In the genomic region with DNA sequence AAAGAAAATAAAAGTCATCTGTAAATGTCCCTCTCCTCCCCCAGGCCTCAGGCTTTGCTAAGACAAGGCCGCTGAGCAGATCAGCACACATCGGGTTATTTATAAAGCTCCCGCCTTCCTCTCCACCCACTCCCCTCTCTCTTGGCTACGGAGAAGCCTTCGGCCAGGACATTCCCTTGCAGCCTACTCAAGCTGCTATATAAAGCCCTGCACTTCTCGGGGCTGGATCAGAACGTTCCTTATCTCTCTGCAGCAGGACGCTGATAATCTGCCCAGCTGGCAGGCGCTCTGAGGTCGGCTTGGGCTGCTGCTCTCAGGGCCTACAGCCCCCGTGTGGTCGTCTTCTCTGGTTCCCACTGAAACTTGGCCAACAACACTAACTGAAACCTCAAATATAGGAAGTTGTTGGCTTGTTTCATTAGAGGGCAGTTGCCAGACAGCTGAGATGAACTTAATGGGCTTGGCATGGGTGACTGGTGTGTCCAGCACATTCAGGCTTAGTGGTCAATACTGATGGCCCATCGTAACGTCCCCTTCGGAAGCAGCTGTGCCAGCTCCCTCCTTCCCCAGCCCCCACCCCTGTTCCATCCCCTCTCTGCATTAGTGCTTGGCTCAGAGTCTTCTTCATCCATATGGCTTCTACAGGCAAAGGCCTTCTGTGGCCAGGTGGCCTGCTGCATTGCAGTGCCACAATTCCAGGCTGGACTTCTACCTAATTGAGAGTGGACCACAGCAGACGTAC, we compare ENCODE assay signal across 9 cellular contexts.
DNase-seq lines count a peak whose midpoint lies in the region; ATAC-seq, FAIRE-seq and TF ChIP-seq lines count a peak whose summit lies in the region.
"Had no signal": no experiment of that assay in that cellular context is flagged by ENCODE, and none has a peak within 500 bp of the region (broad histone marks: within the 10 kb centered on the region; RNA-seq: fewer than 3 reads in every experiment).

No MANE protein-coding gene starts in this region.

- peaks cover 10% of the 10 kb centered on the region for H3F3A ChIP-seq in smooth muscle cell (ENCODE audit: low read depth)

- H3K9me3 Mint-ChIP-seq in immature natural killer cell: peaks cover 0 to 1% (median 0%) of the 10 kb centered on the region in 6 donors

- H3K4me1 ChIP-seq in hepatocyte (ENCODE audit: insufficient read depth) (peaks cover 15% of the 10 kb centered on the region), smooth muscle cell (ENCODE audit: low read depth) (peaks cover 6% of the 10 kb centered on the region)

- H3K27ac ChIP-seq in hepatocyte (peak overlapping the region; percentile 40), smooth muscle cell (ENCODE audit: low read depth) (peak overlapping the region; percentile 68)

- peak overlapping the region in 1 of 5 donors; percentile 26 for H3K4me3 Mint-ChIP-seq in immature natural killer cell

- peak; percentile 76 for ATAC-seq in GM21360 (IDR thresholded peaks at IDR 0.05; ENCODE audit: unreplicated experiment)
- peak; percentile 38 for ATAC-seq in HG03558 (IDR thresholded peaks at IDR 0.05; ENCODE audit: extremely low read depth, unreplicated experiment)

- peaks cover 49 to 55% of the 10 kb centered on the region in 2 donors for H3K4me1 Mint-ChIP-seq in immature natural killer cell

- H3K36me3 ChIP-seq in hepatocyte (replicated peaks; ENCODE audit: insufficient read depth, low read depth) (no peaks in the 10 kb centered on the region), smooth muscle cell (ENCODE audit: low read depth) (no peaks in the 10 kb centered on the region)

- TF ChIP-seq CTCF in D721Med (IDR thresholded peaks at IDR 0.05; ENCODE audit: insufficient read depth, missing control alignments) (peak; percentile 33), hepatocyte (IDR thresholded peaks at IDR 0.05; ENCODE audit: poor library complexity) (peak; percentile 37), smooth muscle cell (IDR thresholded peaks at IDR 0.05; ENCODE audit: borderline replicate concordance, insufficient read depth, poor library complexity, severe bottlenecking) (peak; percentile 29)

- H2AFZ ChIP-seq in hepatocyte: peak overlapping the region; percentile 16
- no peak overlapping the region for H2AFZ ChIP-seq in smooth muscle cell (ENCODE audit: low read depth)

- H3K9me2 ChIP-seq in hepatocyte (replicated peaks; ENCODE audit: insufficient read depth): no peaks in the 10 kb centered on the region

- H3K27ac Mint-ChIP-seq in immature natural killer cell: peak overlapping the region in 1 of 6 donors; percentile 46

- H3K36me3 Mint-ChIP-seq in immature natural killer cell: peaks cover 0 to 3% (median 0%) of the 10 kb centered on the region in 3 donors

- 28% methylated on average over 16 of the region's 16 CpGs for WGBS in hepatocyte (ENCODE audit: low lambda C conversion rate, missing lambda C conversion rate)
- 22% methylated on average over 16 of the region's 16 CpGs for WGBS in smooth muscle cell (ENCODE audit: low lambda C conversion rate)

- H3K4me3 ChIP-seq in hepatocyte: no peak overlapping the region
- no peak overlapping the region for H3K4me3 ChIP-seq in smooth muscle cell

- H3K27me3 ChIP-seq in hepatocyte: no peaks in the 10 kb centered on the region
- no peaks in the 10 kb centered on the region for H3K27me3 ChIP-seq in smooth muscle cell (ENCODE audit: low read depth)

- H3K27me3 Mint-ChIP-seq in immature natural killer cell (ENCODE audit: low read depth in 3 of 3): peaks cover 0 to 3% (median 3%) of the 10 kb centered on the region in 3 donors

- no peak for FAIRE-seq in D721Med (lab: Jason Lieb, UNC)
- FAIRE-seq: islet of Langerhans had no signal

- H3K79me2 ChIP-seq in hepatocyte: no peaks in the 10 kb centered on the region
- H3K79me2 ChIP-seq in smooth muscle cell (ENCODE audit: low read depth): no peaks in the 10 kb centered on the region

- peak overlapping the region; percentile 29 for H3K9ac ChIP-seq in smooth muscle cell (ENCODE audit: low read depth)

- H3K4me2 ChIP-seq in hepatocyte (peak overlapping the region; percentile 50), smooth muscle cell (peak overlapping the region; percentile 58)

- H3K9me3 ChIP-seq in hepatocyte (ENCODE audit: low read depth) (no peaks in the 10 kb centered on the region), smooth muscle cell (replicated peaks; ENCODE audit: low read depth) (no peaks in the 10 kb centered on the region)

- H4K20me1 ChIP-seq in hepatocyte (ENCODE audit: insufficient read depth, poor library complexity, severe bottlenecking) (no peaks in the 10 kb centered on the region), smooth muscle cell (ENCODE audit: low read depth) (no peaks in the 10 kb centered on the region)

- DNase-seq in D721Med (ENCODE audit: insufficient read length, low spot score): peak; percentile 44
- peak; percentile 98 for DNase-seq in amniotic epithelial cell (ENCODE audit: low read depth)
- peak; percentile 79 for DNase-seq in hepatocyte (ENCODE audit: low spot score)
- peak; percentile 21 for DNase-seq in smooth muscle cell (lab: John Stamatoyannopoulos, UW; ENCODE audit: unreplicated experiment)
- no peak for DNase-seq in immature natural killer cell
- DNase-seq in HuH-7.5 (ENCODE audit: low spot score): no peak

Comparison
In these comparisons a context has a peak if more than half of its experiments do, and no peak if none do; other contexts are left out.
1. DNase-seq: peak in D721Med (single experiment), amniotic epithelial cell (single experiment), hepatocyte (single experiment) and smooth muscle cell (single experiment); none in immature natural killer cell (0 of 3) and HuH-7.5 (single experiment).
2. Peak in every context shown above with its lines, with median percentiles within 50 percentile points of each other: CTCF ChIP-seq.